In the genomic region with DNA sequence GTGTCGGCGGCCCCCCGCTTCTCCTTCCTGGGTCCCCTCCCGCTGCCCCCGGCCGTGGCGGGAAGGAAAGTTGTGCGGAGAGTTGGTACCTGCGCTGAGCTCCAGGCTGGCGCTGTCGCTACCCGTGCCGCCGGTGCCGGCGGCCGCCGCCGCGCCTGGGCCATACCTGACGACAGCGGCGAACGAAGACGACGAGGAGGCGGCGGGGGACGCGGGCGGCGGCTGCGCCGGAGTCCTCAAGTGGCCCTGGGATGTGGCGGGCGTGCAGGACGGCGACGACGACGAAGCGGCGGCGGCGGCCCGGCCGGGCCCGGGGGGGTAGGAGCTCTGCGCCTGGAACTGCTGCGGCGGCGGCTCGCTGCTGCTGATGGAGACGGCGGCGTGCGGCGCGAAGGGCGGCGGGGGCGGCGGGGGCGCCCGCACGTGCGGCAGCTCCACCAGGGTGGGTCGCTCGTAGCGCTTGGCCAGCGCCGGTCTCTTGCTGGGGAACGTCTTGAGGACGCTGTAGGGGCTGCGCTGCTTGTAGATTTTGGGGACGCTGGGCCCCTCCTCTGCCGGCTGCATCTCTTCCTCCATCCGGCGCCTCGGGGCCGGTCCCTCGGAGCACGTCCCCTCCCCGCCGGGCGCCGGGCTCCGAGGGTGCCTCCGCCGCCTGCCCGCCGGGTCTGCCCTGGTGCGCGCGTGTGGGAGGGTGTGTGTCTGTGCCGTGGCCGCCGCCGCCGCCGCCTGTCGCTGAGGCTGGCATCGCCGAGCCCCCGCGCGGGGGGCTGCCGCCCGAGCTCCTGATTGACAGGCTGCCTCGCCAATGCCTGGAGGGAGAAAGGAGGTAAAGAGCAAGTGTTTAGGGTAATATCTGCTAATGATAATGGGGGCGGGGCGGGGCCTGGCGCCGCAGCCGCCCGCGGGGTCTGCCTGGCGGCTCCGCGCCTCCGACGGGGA, we compare ENCODE assay signal across 9 cellular contexts. TPM values are rescaled to one million over a fixed set of nuclear protein-coding genes. Genes with fewer than 3 reads are reported as not detected.
DNase-seq lines count a peak whose midpoint lies in the region; ATAC-seq and TF ChIP-seq lines count a peak whose summit lies in the region.
"Had no signal": no experiment of that assay in that cellular context is flagged by ENCODE, and none has a peak within 500 bp of the region (broad histone marks: within the 10 kb centered on the region; RNA-seq: fewer than 3 reads in every experiment).

No MANE protein-coding gene starts in this region.

- ATAC-seq in GM19397 (IDR thresholded peaks at IDR 0.05; ENCODE audit: unreplicated experiment), result peak; percentile 67
- ATAC-seq in HG03442 (IDR thresholded peaks at IDR 0.05; ENCODE audit: unreplicated experiment), result peak; percentile 39

- intact Hi-C loops in activated T-helper 1 cell treated with anti-CD3 and anti-CD28 coated beads, Interleukin-12 subunit alpha, Interleukin-12 subunit beta, Interleukin-2, Interleukin-4 antibody, amounts not matched to agents 30 ng/mL and 10 ng/mL and 1 ng/mL, durations not matched to agents 14 hours and 24 hours and 36 hours (cut with micrococcal nuclease), result loop anchor here (2.0 kb wide), 1 partner anchor 245 kb away; the partner anchor contains the start of gene SHISA3

- no peaks in the 10 kb centered on the region for H3K9me3 Mint-ChIP-seq in endodermal cell
- no peaks in the 10 kb centered on the region for H3K9me3 Mint-ChIP-seq in activated T-helper 1 cell treated with anti-CD3 and anti-CD28 coated beads, Interleukin-12 subunit alpha, Interleukin-12 subunit beta, Interleukin-2, Interleukin-4 antibody, amounts not matched to agents 30 ng/mL and 10 ng/mL and 1 ng/mL, durations not matched to agents 14 hours and 24 hours and 36 hours

- H3K4me3 ChIP-seq in SU-DHL-6 (ENCODE audit: insufficient read depth, low read length, poor library complexity, severe bottlenecking) (peak overlapping the region; percentile 86), endodermal cell (ENCODE audit: low read length) (peak overlapping the region; percentile 79), osteoblast (ENCODE audit: insufficient read depth, low read length) (peak overlapping the region; percentile 39)

- H3K36me3 Mint-ChIP-seq in endodermal cell (ENCODE audit: low read depth), result no peaks in the 10 kb centered on the region
- H3K36me3 Mint-ChIP-seq in activated T-helper 1 cell treated with anti-CD3 and anti-CD28 coated beads, Interleukin-12 subunit alpha, Interleukin-12 subunit beta, Interleukin-2, Interleukin-4 antibody, amounts not matched to agents 30 ng/mL and 10 ng/mL and 1 ng/mL, durations not matched to agents 14 hours and 24 hours and 36 hours (ENCODE audit: low read depth), result peaks cover 2% of the 10 kb centered on the region

- DNase-seq in DMS114 treated with DMSO at 0.1 percent for 48 hours (lab: John Stamatoyannopoulos, UW; ENCODE audit: unreplicated experiment) (peak; percentile 10), endodermal cell (peak; percentile 96), osteoblast (ENCODE audit: insufficient read length, low spot score, missing footprints) (no peak), globus pallidus (ENCODE audit: low spot score) (no peak)
- no peak for DNase-seq in activated T-helper 1 cell treated with anti-CD3 and anti-CD28 coated beads, Interleukin-12 subunit alpha, Interleukin-12 subunit beta, Interleukin-2, Interleukin-4 antibody, amounts not matched to agents 30 ng/mL and 10 ng/mL and 1 ng/mL, durations not matched to agents 14 hours and 24 hours and 36 hours (ENCODE audit: low spot score)

- 0% methylated on average over 42 to 122 of the region's 122 CpGs for WGBS in endodermal cell (ENCODE audit: insufficient coverage in 1 of 2, insufficient read length in 1 of 2), 2 experiments

- H3K36me3 ChIP-seq in SU-DHL-6 (ENCODE audit: low read length), result no peaks in the 10 kb centered on the region
- no peaks in the 10 kb centered on the region for H3K36me3 ChIP-seq in endodermal cell (ENCODE audit: control insufficient read depth, insufficient read depth, low read length)
- no peaks in the 10 kb centered on the region for H3K36me3 ChIP-seq in osteoblast (ENCODE audit: insufficient read depth, low read length)

- H2AFZ ChIP-seq in SU-DHL-6 (ENCODE audit: low read depth, low read length, severe bottlenecking) (peak overlapping the region; percentile 88), osteoblast (ENCODE audit: low read length) (no peak overlapping the region)

- H3K9me3 ChIP-seq in SU-DHL-6 (ENCODE audit: insufficient read depth, low read length) (no peaks in the 10 kb centered on the region), endodermal cell (ENCODE audit: control insufficient read depth, low read length) (no peaks in the 10 kb centered on the region), osteoblast (ENCODE audit: low read depth, low read length) (no peaks in the 10 kb centered on the region)

- H3K4me2 ChIP-seq in SU-DHL-6 (ENCODE audit: low read depth, low read length, poor library complexity, severe bottlenecking) (peak overlapping the region; percentile 89), osteoblast (ENCODE audit: insufficient read depth, low read length) (no peak overlapping the region)

- H3K9me2 ChIP-seq in SU-DHL-6 (replicated peaks; ENCODE audit: insufficient read depth, low read length), result no peaks in the 10 kb centered on the region

- H3K9ac ChIP-seq in SU-DHL-6 (ENCODE audit: low read length) (peak overlapping the region; percentile 89), endodermal cell (ENCODE audit: extremely low read depth, low read length, poor library complexity, severe bottlenecking) (peak overlapping the region; percentile 42)

- 0 out of 2 replicates have a peak, but pooled peaks cover 9% of the 10 kb centered on the region for H3F3A ChIP-seq in SU-DHL-6 (ENCODE audit: insufficient read depth)

- H3K4me1 ChIP-seq in endodermal cell (ENCODE audit: control insufficient read depth, insufficient read depth, low read length) (no peaks in the 10 kb centered on the region), osteoblast (ENCODE audit: insufficient read depth, low read length) (no peaks in the 10 kb centered on the region)

- H3K79me2 ChIP-seq in SU-DHL-6 (ENCODE audit: insufficient read depth, low read length), result peaks cover 52% of the 10 kb centered on the region
- H3K79me2 ChIP-seq in osteoblast (ENCODE audit: insufficient read depth, low read length), result no peaks in the 10 kb centered on the region

- TF ChIP-seq CTCF in SU-DHL-6 (IDR thresholded peaks at IDR 0.05; ENCODE audit: insufficient read depth, low read length, poor library complexity, severe bottlenecking) (no peak), endodermal cell (conservative IDR thresholded peaks at IDR 0.05) (no peak), osteoblast (IDR thresholded peaks at IDR 0.05; ENCODE audit: extremely low read depth, low read depth, low read length) (no peak)

- H3K27me3 ChIP-seq in SU-DHL-6 (ENCODE audit: low read length) (no peaks in the 10 kb centered on the region), endodermal cell (ENCODE audit: control insufficient read depth, insufficient read depth, low read length, poor library complexity, severe bottlenecking) (peaks cover 53% of the 10 kb centered on the region), osteoblast (ENCODE audit: insufficient read depth, low read length) (peaks cover 53% of the 10 kb centered on the region)

- peak overlapping the region; percentile 79 for H3K4me3 Mint-ChIP-seq in endodermal cell
- H3K4me3 Mint-ChIP-seq in activated T-helper 1 cell treated with anti-CD3 and anti-CD28 coated beads, Interleukin-12 subunit alpha, Interleukin-12 subunit beta, Interleukin-2, Interleukin-4 antibody, amounts not matched to agents 30 ng/mL and 10 ng/mL and 1 ng/mL, durations not matched to agents 14 hours and 24 hours and 36 hours, result no peak overlapping the region

- peaks cover 2% of the 10 kb centered on the region for H3K4me1 Mint-ChIP-seq in endodermal cell
- peaks cover 12% of the 10 kb centered on the region for H3K4me1 Mint-ChIP-seq in activated T-helper 1 cell treated with anti-CD3 and anti-CD28 coated beads, Interleukin-12 subunit alpha, Interleukin-12 subunit beta, Interleukin-2, Interleukin-4 antibody, amounts not matched to agents 30 ng/mL and 10 ng/mL and 1 ng/mL, durations not matched to agents 14 hours and 24 hours and 36 hours (ENCODE audit: low read depth)

- H3K27ac Mint-ChIP-seq in endodermal cell, result no peak overlapping the region
- no peak overlapping the region for H3K27ac Mint-ChIP-seq in activated T-helper 1 cell treated with anti-CD3 and anti-CD28 coated beads, Interleukin-12 subunit alpha, Interleukin-12 subunit beta, Interleukin-2, Interleukin-4 antibody, amounts not matched to agents 30 ng/mL and 10 ng/mL and 1 ng/mL, durations not matched to agents 14 hours and 24 hours and 36 hours

- H3K27me3 Mint-ChIP-seq in endodermal cell (ENCODE audit: insufficient read depth), result peaks cover 43% of the 10 kb centered on the region
- peaks cover 49% of the 10 kb centered on the region for H3K27me3 Mint-ChIP-seq in activated T-helper 1 cell treated with anti-CD3 and anti-CD28 coated beads, Interleukin-12 subunit alpha, Interleukin-12 subunit beta, Interleukin-2, Interleukin-4 antibody, amounts not matched to agents 30 ng/mL and 10 ng/mL and 1 ng/mL, durations not matched to agents 14 hours and 24 hours and 36 hours (ENCODE audit: insufficient read depth)

- H4K20me1 ChIP-seq in SU-DHL-6 (ENCODE audit: low read depth, low read length) (0 out of 2 replicates have a peak, but pooled peaks cover 5% of the 10 kb centered on the region), osteoblast (ENCODE audit: insufficient read depth, low read length) (no peaks in the 10 kb centered on the region)

- H3K27ac ChIP-seq in SU-DHL-6 (ENCODE audit: low read depth, low read length), result peak overlapping the region; percentile 78
- no peak overlapping the region for H3K27ac ChIP-seq in endodermal cell (ENCODE audit: low read depth, low read length)
- H3K27ac ChIP-seq in osteoblast (ENCODE audit: low read depth, low read length), result no peak overlapping the region

RNA-seq across cellular contexts. Expression of gene BEND4, which starts 0.6 kb away (rescaled TPM):
- total RNA-seq in endodermal cell (10 to 100 TPM; 11.6 to 13.4 TPM), osteoblast (not detected in 2 replicates)
- polyA plus RNA-seq in endodermal cell (2013, experiment 1 of 2), result 2.5 TPM
- 2.0 TPM for polyA plus RNA-seq in endodermal cell (2013, experiment 2 of 2)
- total RNA-seq in activated T-helper 1 cell treated with anti-CD3 and anti-CD28 coated beads, Interleukin-12 subunit alpha, Interleukin-12 subunit beta, Interleukin-2, Interleukin-4 antibody, amounts not matched to agents 30 ng/mL and 10 ng/mL and 1 ng/mL, durations not matched to agents 14 hours and 24 hours and 36 hours, result 0.20 and 0.47 TPM in 2 replicates
- total RNA-seq: SK-MEL-5 had no signal

Comparison
In these comparisons a context has a peak if more than half of its experiments do, and no peak if none do; other contexts are left out.
1. DNase-seq: peak in DMS114 treated with DMSO at 0.1 percent for 48 hours (single experiment) and endodermal cell (single experiment); none in osteoblast (single experiment), activated T-helper 1 cell treated with anti-CD3 and anti-CD28 coated beads, Interleukin-12 subunit alpha, Interleukin-12 subunit beta, Interleukin-2, Interleukin-4 antibody, amounts not matched to agents 30 ng/mL and 10 ng/mL and 1 ng/mL, durations not matched to agents 14 hours and 24 hours and 36 hours (single experiment) and globus pallidus (single experiment).
2. Peak in every context shown above with its lines, with median percentiles within 50 percentile points of each other: H3K4me3 ChIP-seq.